Comparison of ENCODE assay signal across 1 cellular context in genomic region chr12:120115692-120116442, GRCh38.
TF ChIP-seq lines count a peak whose summit lies in the region.

No MANE protein-coding gene starts in this region.

TF ChIP-seq in GM23338, 12 proteins besides CTCF, POLR2A, EP300 and RAD21 (continued from another document):
- TF ChIP-seq ETS1 (IDR thresholded peaks at IDR 0.05) = no peak
